Comparison of ENCODE assay signal across 22 cellular contexts in the genomic region with DNA sequence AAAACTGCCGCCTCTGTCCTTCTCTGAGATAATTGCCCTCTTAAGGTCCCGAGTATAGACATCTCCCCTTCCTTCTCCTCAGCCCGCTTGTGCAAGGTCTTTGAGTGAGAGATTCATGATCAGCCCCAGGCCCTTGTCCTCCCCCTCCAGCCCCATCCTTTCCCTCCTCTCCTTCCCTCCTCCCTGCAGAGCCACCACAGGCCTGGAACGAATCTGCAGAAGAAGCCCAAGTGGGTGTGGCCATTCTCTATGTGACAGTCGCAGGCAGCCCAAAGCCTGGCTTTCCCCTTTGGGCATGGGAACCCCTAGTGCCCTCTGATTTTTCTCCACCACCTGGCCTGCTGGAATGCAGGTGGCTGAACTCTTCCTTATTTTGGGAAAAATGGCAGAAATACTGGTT. TPM values are rescaled to one million over a fixed set of nuclear protein-coding genes. Genes with fewer than 3 reads are reported as not detected.
A peak's percentile ranks its signal among the peaks of the same experiment; 100 is the strongest.
DNase-seq lines count a peak whose midpoint lies in the region; TF ChIP-seq lines count a peak whose summit lies in the region.
"Had no signal": no experiment of that assay in that cellular context is flagged by ENCODE, and none has a peak within 500 bp of the region (broad histone marks: within the 10 kb centered on the region; RNA-seq: fewer than 3 reads in every experiment).

No MANE protein-coding gene starts in this region.

- H3K27me3 ChIP-seq in endodermal cell (ENCODE audit: control insufficient read depth, insufficient read depth, low read length, poor library complexity, severe bottlenecking) = no peaks in the 10 kb centered on the region
- peaks cover 0 to 8% (median 0%) of the 10 kb centered on the region in 7 donors for H3K27me3 ChIP-seq in spleen (replicated peaks in 1 of 7)
- H3K27me3 ChIP-seq: gastrocnemius medialis, transverse colon had no signal

- no peaks in the 10 kb centered on the region for H3K27me3 Mint-ChIP-seq in endodermal cell (ENCODE audit: insufficient read depth)
- H3K27me3 Mint-ChIP-seq: activated CD4-positive, alpha-beta T cell treated with anti-CD3 and anti-CD28 coated beads, Interleukin-2, amount 10 ng/mL, durations not matched to agents 7 days and 5 days had no signal

- H3K4me3 Mint-ChIP-seq in endodermal cell = no peak overlapping the region
- H3K4me3 Mint-ChIP-seq: activated CD4-positive, alpha-beta T cell treated with anti-CD3 and anti-CD28 coated beads, Interleukin-2, amount 10 ng/mL, durations not matched to agents 7 days and 5 days; naive B cell had no signal

- WGBS in endodermal cell (ENCODE audit: insufficient coverage in 1 of 2, insufficient read length in 1 of 2), 2 experiments = 59 to 76% methylated on average over 5 of the region's 5 CpGs
- WGBS in spleen, 5 donors = 49 to 65% (median 56%) methylated on average over 5 of the region's 5 CpGs

- H3K27ac Mint-ChIP-seq in endodermal cell = no peak overlapping the region
- H3K27ac Mint-ChIP-seq: activated CD4-positive, alpha-beta T cell treated with anti-CD3 and anti-CD28 coated beads, Interleukin-2, amount 10 ng/mL, durations not matched to agents 7 days and 5 days; naive B cell had no signal

- no peaks in the 10 kb centered on the region for H3K9me3 Mint-ChIP-seq in endodermal cell
- H3K9me3 Mint-ChIP-seq: activated CD4-positive, alpha-beta T cell treated with anti-CD3 and anti-CD28 coated beads, Interleukin-2, amount 10 ng/mL, durations not matched to agents 7 days and 5 days; naive B cell had no signal

- H3K4me1 ChIP-seq in endodermal cell (ENCODE audit: control insufficient read depth, insufficient read depth, low read length) (peaks cover 21% of the 10 kb centered on the region), spleen (peaks cover 2 to 12% (median 4%) of the 10 kb centered on the region in 6 donors)
- H3K4me1 ChIP-seq: gastrocnemius medialis, HAP-1, lower lobe of right lung, prostate gland had no signal

- H3K9me3 ChIP-seq in endodermal cell (ENCODE audit: control insufficient read depth, low read length) = no peaks in the 10 kb centered on the region
- no peaks in the 10 kb centered on the region for H3K9me3 ChIP-seq in spleen
- H3K9me3 ChIP-seq: gastrocnemius medialis, HAP-1, lower lobe of right lung, prostate gland, transverse colon had no signal

- no peak overlapping the region for H3K4me3 ChIP-seq in endodermal cell (ENCODE audit: low read length)
- H3K4me3 ChIP-seq in spleen = no peak overlapping the region
- H3K4me3 ChIP-seq: gastrocnemius medialis, HAP-1, lower lobe of right lung, PC-9, prostate gland, SK-N-MC, smooth muscle cell, transverse colon had no signal

- DNase-seq in NCI-H1436 (lab: John Stamatoyannopoulos, UW) = peak; percentile 41
- no peak for DNase-seq in NCI-H1436 treated with DMSO at 0.1 percent for 48 hours (lab: John Stamatoyannopoulos, UW)
- peak; percentile 6 for DNase-seq in NCI-H510A (lab: John Stamatoyannopoulos, UW)
- DNase-seq in endodermal cell = peak; percentile 65
- DNase-seq in spleen = peak; percentile 31
- DNase-seq in AML-193 (lab: John Stamatoyannopoulos, UW) = no peak
- no peak for DNase-seq in stimulated activated CD4-positive, alpha-beta T cell treated with anti-CD3 and anti-CD28 coated beads, Interleukin-4, amount 100 ng/mL, for 4 hours
- DNase-seq in activated CD4-positive, alpha-beta T cell treated with anti-CD3 and anti-CD28 coated beads, Interleukin-2, amount 50 U/mL, for 48 hours = no peak
- DNase-seq: activated CD4-positive, alpha-beta T cell treated with anti-CD3 and anti-CD28 coated beads, Interleukin-2, amount 10 ng/mL, durations not matched to agents 7 days and 5 days; cortex of kidney; DMS79 treated with DMSO at 0.1 percent for 48 hours; gastrocnemius medialis; lower lobe of right lung; naive B cell; NCI-H1105; PC-9; transverse colon had no signal

- no peak for TF ChIP-seq POLR2A in spleen (IDR thresholded peaks at IDR 0.05)

- peaks cover 29% of the 10 kb centered on the region for H3K36me3 Mint-ChIP-seq in endodermal cell (ENCODE audit: low read depth)
- H3K36me3 Mint-ChIP-seq: naive B cell had no signal

- TF ChIP-seq CTCF in endodermal cell (conservative IDR thresholded peaks at IDR 0.05) (no peak), spleen (IDR thresholded peaks at IDR 0.05 in 8 of 11, conservative IDR thresholded peaks at IDR 0.05 in 3 of 11) (no peak)

- H3K4me1 Mint-ChIP-seq in endodermal cell = peaks cover 3% of the 10 kb centered on the region

- no peak overlapping the region for H3K9ac ChIP-seq in endodermal cell (ENCODE audit: extremely low read depth, low read length, poor library complexity, severe bottlenecking)

- peaks cover 23% of the 10 kb centered on the region for H3K36me3 ChIP-seq in endodermal cell (ENCODE audit: control insufficient read depth, insufficient read depth, low read length)
- H3K36me3 ChIP-seq in spleen = no peaks in the 10 kb centered on the region
- H3K36me3 ChIP-seq: gastrocnemius medialis, HAP-1, lower lobe of right lung, prostate gland, transverse colon had no signal

- intact Hi-C loops in spleen (cut with DNase I; ENCODE audit: low total_unique reads) = no loop called here

- H3K27ac ChIP-seq in endodermal cell (ENCODE audit: low read depth, low read length) (no peak overlapping the region), spleen (no peak overlapping the region)
- H3K27ac ChIP-seq: epithelial cell of prostate, gastrocnemius medialis, lower lobe of right lung, PC-9, prostate gland, SK-N-MC, transverse colon had no signal

RNA-seq across cellular contexts. Expression of gene NDRG4, which starts 7.2 kb away (rescaled TPM):
- 10 to 100 TPM; 81.9 to 95.9 TPM for total RNA-seq in endodermal cell
- 76.8 TPM for polyA plus RNA-seq in endodermal cell (2013, experiment 1 of 2)
- polyA plus RNA-seq in endodermal cell (2013, experiment 2 of 2) = 71.1 TPM
- 100 to 1,000 TPM in 1 of 7 donors, 10 to 100 TPM in 6; 22.3 to 115 (median 70.2) TPM for total RNA-seq in spleen
- polyA plus RNA-seq in spleen = 10 to 100 TPM in 1 of 3 donors, 1 to 10 TPM in 2; 9.4 to 31.3 (median 9.6) TPM

RNA-seq across cellular contexts. Expression of gene SETD6, which starts 22.6 kb away (rescaled TPM):
- total RNA-seq in endodermal cell (10 to 100 TPM; 37.2 to 42.3 TPM), spleen (10 to 100 TPM; 13.7 to 32.3 (median 18.2) TPM)
- 26.0 TPM for polyA plus RNA-seq in endodermal cell (2013, experiment 1 of 2)
- polyA plus RNA-seq in endodermal cell (2013, experiment 2 of 2) = 21.5 TPM
- 10 to 100 TPM in 2 of 3 donors, 1 to 10 TPM in 1; 8.9 to 11.5 (median 10.7) TPM for polyA plus RNA-seq in spleen

Comparison
In these comparisons a context has a peak if more than half of its experiments do, and no peak if none do; other contexts are left out.
1. DNase-seq: peak in NCI-H1436 (single experiment), NCI-H510A (single experiment), endodermal cell (single experiment) and spleen (single experiment); none in NCI-H1436 treated with DMSO at 0.1 percent for 48 hours (single experiment), AML-193 (0 of 2), stimulated activated CD4-positive, alpha-beta T cell treated with anti-CD3 and anti-CD28 coated beads, Interleukin-4, amount 100 ng/mL, for 4 hours (0 of 2) and activated CD4-positive, alpha-beta T cell treated with anti-CD3 and anti-CD28 coated beads, Interleukin-2, amount 50 U/mL, for 48 hours (0 of 2).